In genomic region chr1:211903490-211904260, GRCh38 we compare ENCODE assay signal across 13 cellular contexts.
DNase-seq lines count a peak whose midpoint lies in the region; ATAC-seq, FAIRE-seq and TF ChIP-seq lines count a peak whose summit lies in the region.
"Had no signal": no experiment of that assay in that cellular context is flagged by ENCODE, and none has a peak within 500 bp of the region (broad histone marks: within the 10 kb centered on the region; RNA-seq: fewer than 3 reads in every experiment).

No MANE protein-coding gene starts in this region.

- no peak for FAIRE-seq in small intestine (lab: Jason Lieb, UNC)

- intact Hi-C loops in right lobe of liver (cut with DNase I) = no loop called here

- no peak for TF ChIP-seq CTCF in hepatocyte (IDR thresholded peaks at IDR 0.05; ENCODE audit: poor library complexity)
- no peak for TF ChIP-seq CTCF in right lobe of liver (IDR thresholded peaks at IDR 0.05)

- H4K20me1 ChIP-seq in hepatocyte (ENCODE audit: insufficient read depth, poor library complexity, severe bottlenecking) = no peaks in the 10 kb centered on the region

- H3K4me1 ChIP-seq in hepatocyte (ENCODE audit: insufficient read depth) = no peaks in the 10 kb centered on the region
- H3K4me1 ChIP-seq in right lobe of liver = peaks cover 0 to 30% (median 14%) of the 10 kb centered on the region in 4 donors
- H3K4me1 ChIP-seq in small intestine (ENCODE audit: control insufficient read depth in 2 of 2, insufficient read depth in 1 of 2, low read depth in 1 of 2, low read length in 1 of 2) = peaks cover 3 to 4% of the 10 kb centered on the region in 2 donors
- H3K4me1 ChIP-seq: Caco-2 had no signal

- no peaks in the 10 kb centered on the region for H3K79me2 ChIP-seq in hepatocyte

- H3K4me3 ChIP-seq in hepatocyte (no peak overlapping the region), right lobe of liver (no peak overlapping the region), small intestine (ENCODE audit: low read depth in 1 of 2, low read length in 2 of 2) (no peak overlapping the region)
- H3K4me3 ChIP-seq: GM23338 had no signal

- H3K36me3 ChIP-seq in hepatocyte (replicated peaks; ENCODE audit: insufficient read depth, low read depth) (no peaks in the 10 kb centered on the region), right lobe of liver (no peaks in the 10 kb centered on the region), small intestine (ENCODE audit: control insufficient read depth in 2 of 2, insufficient read depth in 2 of 2, low read length in 2 of 2) (no peaks in the 10 kb centered on the region)

- peak overlapping the region; percentile 3 for H2AFZ ChIP-seq in hepatocyte
- H2AFZ ChIP-seq: GM23338 had no signal

- H3K27ac ChIP-seq in hepatocyte (peak overlapping the region; percentile 64), right lobe of liver (peak overlapping the region; percentile 68 to 79 (median 74)), small intestine (ENCODE audit: low read depth in 1 of 2, low read length in 1 of 2) (peak overlapping the region; percentile 36 to 65)
- H3K27ac ChIP-seq: 22Rv1 had no signal

- no peaks in the 10 kb centered on the region for H3K9me3 ChIP-seq in hepatocyte (ENCODE audit: low read depth)
- no peaks in the 10 kb centered on the region for H3K9me3 ChIP-seq in right lobe of liver
- H3K9me3 ChIP-seq in small intestine (ENCODE audit: control insufficient read depth, low read depth) = no peaks in the 10 kb centered on the region

- ATAC-seq in right lobe of liver = peak; percentile 78 to 88 (median 80)
- ATAC-seq in HG02678 (IDR thresholded peaks at IDR 0.05; ENCODE audit: unreplicated experiment) = no peak
- ATAC-seq: GM23338 had no signal

- no peaks in the 10 kb centered on the region for H3K27me3 ChIP-seq in hepatocyte
- no peaks in the 10 kb centered on the region for H3K27me3 ChIP-seq in right lobe of liver
- no peaks in the 10 kb centered on the region for H3K27me3 ChIP-seq in small intestine (ENCODE audit: control insufficient read depth in 2 of 2, insufficient read depth in 2 of 2, low read length in 2 of 2)

- DNase-seq in CD1c-positive myeloid dendritic cell (ENCODE audit: extremely low spot score) (peak; percentile 54), hepatocyte (ENCODE audit: low spot score) (no peak), right lobe of liver (peak in 1 of 3 donors; percentile 62), small intestine (peak; percentile 86), DMS153 treated with DMSO at 0.1 percent for 48 hours (lab: John Stamatoyannopoulos, UW; ENCODE audit: unreplicated experiment) (no peak), NCI-H2107 (lab: John Stamatoyannopoulos, UW) (no peak)
- DNase-seq: Caco-2; CD8-positive, alpha-beta memory T cell; DMS53; H7 had no signal

- peak overlapping the region; percentile 30 for H3K4me2 ChIP-seq in hepatocyte
- H3K4me2 ChIP-seq: GM23338 had no signal

- 90% methylated on average over 2 of the region's 2 CpGs for WGBS in hepatocyte (ENCODE audit: low lambda C conversion rate, missing lambda C conversion rate)
- 11% methylated on average over 1 of the region's 2 CpGs for WGBS in right lobe of liver (ENCODE audit: insufficient coverage, low coverage, low lambda C conversion rate, missing lambda C conversion rate)
- WGBS in small intestine, 3 donors = 11 to 41% (median 39%) methylated on average over 2 of the region's 2 CpGs

- no peak for TF ChIP-seq POLR2A in right lobe of liver (IDR thresholded peaks at IDR 0.05)

- no peaks in the 10 kb centered on the region for H3K9me2 ChIP-seq in hepatocyte (replicated peaks; ENCODE audit: insufficient read depth)

Comparison
In these comparisons a context has a peak if more than half of its experiments do, and no peak if none do; other contexts are left out.
1. DNase-seq: peak in CD1c-positive myeloid dendritic cell (single experiment) and small intestine (single experiment); none in hepatocyte (single experiment), DMS153 treated with DMSO at 0.1 percent for 48 hours (single experiment) and NCI-H2107 (single experiment).
2. Peak in every context shown above with its lines, with median percentiles within 50 percentile points of each other: H3K27ac ChIP-seq.